ENCODE assay signal across 1 cellular context in genomic region chr10:74189999-74190421, GRCh38.
TF ChIP-seq lines count a peak whose summit lies in the region.

No MANE protein-coding gene starts in this region.

TF ChIP-seq in HepG2, 621 proteins besides CTCF, POLR2A, EP300 and RAD21 (continued from another document):
- TF ChIP-seq ARID3A (IDR thresholded peaks at IDR 0.05; ENCODE audit: low read depth, low read length) (peak; percentile 47; the same call in 1 of the 2 replicates), ETV5 (CRISPR knock-in tag; IDR thresholded peaks at IDR 0.05; ENCODE audit: borderline replicate concordance) (peak; percentile 43; the same call in 1 of the 2 replicates), FOSL2 (CRISPR knock-in tag; IDR thresholded peaks at IDR 0.05) (peak; percentile 41; the same call in 1 of the 2 replicates), IKZF1 (IDR thresholded peaks at IDR 0.05) (no peak), SAP130 (CRISPR knock-in tag; IDR thresholded peaks at IDR 0.05; ENCODE audit: low read depth) (peak; percentile 43), ZBTB43 (CRISPR knock-in tag; conservative IDR thresholded peaks at IDR 0.05) (0 out of 2 replicates have a peak, but pooled peaks have one; percentile 19), IKZF5 (CRISPR knock-in tag; IDR thresholded peaks at IDR 0.05) (0 out of 2 replicates have a peak, but pooled peaks have one; percentile 27), GABPA (IDR thresholded peaks at IDR 0.05; ENCODE audit: low read depth, low read length) (no peak), GABPA (CRISPR knock-in tag; IDR thresholded peaks at IDR 0.05; ENCODE audit: low read depth) (0 out of 2 replicates have a peak, but pooled peaks have one; percentile 28), TEAD3 (CRISPR knock-in tag; optimal IDR thresholded peaks at IDR 0.05; ENCODE audit: borderline replicate concordance) (peak; percentile 47), HNF1B (CRISPR knock-in tag; IDR thresholded peaks at IDR 0.05) (no peak), IRF2 (CRISPR knock-in tag; IDR thresholded peaks at IDR 0.05) (0 out of 2 replicates have a peak, but pooled peaks have one; percentile 37), KMT2A (CRISPR knock-in tag; IDR thresholded peaks at IDR 0.05) (peak; percentile 77; the same call in 1 of the 2 replicates), ASH2L (IDR thresholded peaks at IDR 0.05; ENCODE audit: insufficient read length, low read depth, low read length) (peak; percentile 49), HOMEZ (CRISPR knock-in tag; IDR thresholded peaks at IDR 0.05; ENCODE audit: low read depth) (0 out of 2 replicates have a peak, but pooled peaks have one; percentile 19), ATAD3A (CRISPR knock-in tag; IDR thresholded peaks at IDR 0.05) (no peak), ZFX (CRISPR knock-in tag; IDR thresholded peaks at IDR 0.05; ENCODE audit: low read depth) (0 out of 2 replicates have a peak, but pooled peaks have one; percentile 15), ZNF331 (CRISPR knock-in tag; IDR thresholded peaks at IDR 0.05) (peak; percentile 4; the same call in 1 of the 2 replicates)
